24 cellular contexts compared by ENCODE assay signal in the genomic region with DNA sequence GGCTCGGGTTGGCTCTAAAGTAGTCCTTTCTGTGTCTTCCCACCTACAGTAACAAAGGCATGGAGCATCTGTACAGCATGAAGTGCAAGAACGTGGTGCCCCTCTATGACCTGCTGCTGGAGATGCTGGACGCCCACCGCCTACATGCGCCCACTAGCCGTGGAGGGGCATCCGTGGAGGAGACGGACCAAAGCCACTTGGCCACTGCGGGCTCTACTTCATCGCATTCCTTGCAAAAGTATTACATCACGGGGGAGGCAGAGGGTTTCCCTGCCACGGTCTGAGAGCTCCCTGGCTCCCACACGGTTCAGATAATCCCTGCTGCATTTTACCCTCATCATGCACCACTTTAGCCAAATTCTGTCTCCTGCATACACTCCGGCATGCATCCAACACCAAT.
"Had no signal": no experiment of that assay in that cellular context is flagged by ENCODE, and none has a peak within 500 bp of the region (broad histone marks: within the 10 kb centered on the region; RNA-seq: fewer than 3 reads in every experiment).

No MANE protein-coding gene starts in this region.

- H3K9ac ChIP-seq: KMS-11 had no signal

- H3K36me3 ChIP-seq: MG63, Peyer's patch had no signal

- H3K9me3 Mint-ChIP-seq: activated B cell treated with CpG ODN at 0.5 μM for 24 hours; activated CD4-positive, alpha-beta T cell treated with anti-CD3 and anti-CD28 coated beads, Interleukin-2, amount 10 ng/mL, durations not matched to agents 24 days and 14 days; activated naive CD4-positive, alpha-beta T cell treated with anti-CD3 and anti-CD28 coated beads, Interleukin-2, amount 50 U/mL, for 72 hours; activated T-cell treated with anti-CD3 and anti-CD28 coated beads, Interleukin-2, amount 50 U/mL, for 24 hours; activated T-helper 1 cell treated with anti-CD3 and anti-CD28 coated beads, Interleukin-12 subunit alpha, Interleukin-12 subunit beta, Interleukin-2, Interleukin-4 antibody, amounts not matched to agents 30 ng/mL and 10 ng/mL and 1 ng/mL, durations not matched to agents 14 hours and 24 hours and 36 hours; brain had no signal

- H3K4me3 Mint-ChIP-seq: activated B cell treated with CpG ODN at 0.5 μM for 24 hours; activated CD4-positive, alpha-beta T cell treated with anti-CD3 and anti-CD28 coated beads, Interleukin-2, amount 10 ng/mL, durations not matched to agents 24 days and 14 days; activated CD8-positive, alpha-beta memory T cell treated with anti-CD3 and anti-CD28 coated beads, Interleukin-2, amount 10 ng/mL, durations not matched to agents 7 days and 5 days; activated T-cell treated with anti-CD3 and anti-CD28 coated beads, Interleukin-2, amount 50 U/mL, for 24 hours; activated T-helper 1 cell treated with anti-CD3 and anti-CD28 coated beads, Interleukin-12 subunit alpha, Interleukin-12 subunit beta, Interleukin-2, Interleukin-4 antibody, amounts not matched to agents 30 ng/mL and 10 ng/mL and 1 ng/mL, durations not matched to agents 14 hours and 24 hours and 36 hours; brain had no signal

- H3K4me3 ChIP-seq: MG63, Peyer's patch had no signal

- DNase-seq: activated B cell treated with CpG ODN at 0.5 μM for 24 hours; activated CD4-positive, alpha-beta T cell treated with anti-CD3 and anti-CD28 coated beads for 1 hour; activated CD4-positive, alpha-beta T cell treated with anti-CD3 and anti-CD28 coated beads, Interleukin-2, amount 10 ng/mL, durations not matched to agents 24 days and 14 days; activated CD4-positive, alpha-beta T cell treated with anti-CD3 and anti-CD28 coated beads, Interleukin-2, amount 50 U/mL, for 48 hours; activated CD8-positive, alpha-beta memory T cell treated with anti-CD3 and anti-CD28 coated beads, Interleukin-2, amount 10 ng/mL, durations not matched to agents 7 days and 5 days; activated effector memory CD4-positive, alpha-beta T cell treated with anti-CD3 and anti-CD28 coated beads, Interleukin-2, amount 50 U/mL, for 16 hours; activated naive CD4-positive, alpha-beta T cell treated with Interleukin-2 at 50 U/mL for 16 hours; activated T-cell treated with anti-CD3 and anti-CD28 coated beads, Interleukin-2, amount 50 U/mL, for 24 hours; amygdala; cerebellar nuclear complex; MG63; NCI-H1105 treated with DMSO at 0.1 percent for 48 hours; NCI-H1436 treated with DMSO at 0.1 percent for 48 hours; NCI-H187; NCI-H2081; NCI-H446; Peyer's patch; SHP77 treated with DMSO at 0.1 percent for 48 hours; T-helper 1 cell had no signal

- H3K27ac ChIP-seq: KMS-11, Peyer's patch had no signal

- FAIRE-seq: astrocyte had no signal

- H3K36me3 Mint-ChIP-seq: activated CD8-positive, alpha-beta memory T cell treated with anti-CD3 and anti-CD28 coated beads, Interleukin-2, amount 10 ng/mL, durations not matched to agents 7 days and 5 days; activated naive CD4-positive, alpha-beta T cell treated with anti-CD3 and anti-CD28 coated beads, Interleukin-2, amount 50 U/mL, for 72 hours; brain had no signal

- H3K9me3 ChIP-seq: Peyer's patch had no signal

- H3K4me1 ChIP-seq: Peyer's patch had no signal

- H3K27me3 ChIP-seq: MG63, Peyer's patch had no signal

- H3K27ac Mint-ChIP-seq: activated B cell treated with CpG ODN at 0.5 μM for 24 hours; activated CD4-positive, alpha-beta T cell treated with anti-CD3 and anti-CD28 coated beads, Interleukin-2, amount 10 ng/mL, durations not matched to agents 24 days and 14 days; activated CD8-positive, alpha-beta memory T cell treated with anti-CD3 and anti-CD28 coated beads, Interleukin-2, amount 10 ng/mL, durations not matched to agents 7 days and 5 days; activated naive CD4-positive, alpha-beta T cell treated with anti-CD3 and anti-CD28 coated beads, Interleukin-2, amount 50 U/mL, for 72 hours; activated T-cell treated with anti-CD3 and anti-CD28 coated beads, Interleukin-2, amount 50 U/mL, for 24 hours; activated T-helper 1 cell treated with anti-CD3 and anti-CD28 coated beads, Interleukin-12 subunit alpha, Interleukin-12 subunit beta, Interleukin-2, Interleukin-4 antibody, amounts not matched to agents 30 ng/mL and 10 ng/mL and 1 ng/mL, durations not matched to agents 14 hours and 24 hours and 36 hours had no signal

- H3K27me3 Mint-ChIP-seq: activated B cell treated with CpG ODN at 0.5 μM for 24 hours; activated CD8-positive, alpha-beta memory T cell treated with anti-CD3 and anti-CD28 coated beads, Interleukin-2, amount 10 ng/mL, durations not matched to agents 7 days and 5 days; activated T-cell treated with anti-CD3 and anti-CD28 coated beads, Interleukin-2, amount 50 U/mL, for 24 hours had no signal

- H3K4me1 Mint-ChIP-seq: activated B cell treated with CpG ODN at 0.5 μM for 24 hours had no signal
